1 cellular context compared by ENCODE assay signal in the genomic region with DNA sequence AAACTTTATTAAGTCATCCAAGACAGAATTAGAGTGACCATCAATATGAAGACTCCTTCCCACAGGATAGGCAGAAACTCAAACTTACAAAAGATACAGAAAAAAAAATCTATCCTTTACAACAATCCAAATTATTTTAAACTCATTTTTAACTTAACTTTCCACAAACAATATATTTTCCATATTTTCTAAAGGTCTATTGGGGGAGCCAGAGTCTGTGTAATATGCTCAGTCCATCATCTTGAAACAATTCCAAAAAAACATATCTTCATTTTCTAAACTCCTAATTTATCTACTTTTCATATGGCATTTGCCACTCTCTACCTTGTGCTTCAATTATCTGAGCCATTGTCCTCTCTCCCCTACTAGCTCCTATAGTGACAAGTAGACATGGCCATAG.
TF ChIP-seq lines count a peak whose summit lies in the region.

No MANE protein-coding gene starts in this region.

TF ChIP-seq in HCT116, 20 proteins besides CTCF, POLR2A, EP300 and RAD21 (continued from another document):
- TF ChIP-seq, protein P1, sequence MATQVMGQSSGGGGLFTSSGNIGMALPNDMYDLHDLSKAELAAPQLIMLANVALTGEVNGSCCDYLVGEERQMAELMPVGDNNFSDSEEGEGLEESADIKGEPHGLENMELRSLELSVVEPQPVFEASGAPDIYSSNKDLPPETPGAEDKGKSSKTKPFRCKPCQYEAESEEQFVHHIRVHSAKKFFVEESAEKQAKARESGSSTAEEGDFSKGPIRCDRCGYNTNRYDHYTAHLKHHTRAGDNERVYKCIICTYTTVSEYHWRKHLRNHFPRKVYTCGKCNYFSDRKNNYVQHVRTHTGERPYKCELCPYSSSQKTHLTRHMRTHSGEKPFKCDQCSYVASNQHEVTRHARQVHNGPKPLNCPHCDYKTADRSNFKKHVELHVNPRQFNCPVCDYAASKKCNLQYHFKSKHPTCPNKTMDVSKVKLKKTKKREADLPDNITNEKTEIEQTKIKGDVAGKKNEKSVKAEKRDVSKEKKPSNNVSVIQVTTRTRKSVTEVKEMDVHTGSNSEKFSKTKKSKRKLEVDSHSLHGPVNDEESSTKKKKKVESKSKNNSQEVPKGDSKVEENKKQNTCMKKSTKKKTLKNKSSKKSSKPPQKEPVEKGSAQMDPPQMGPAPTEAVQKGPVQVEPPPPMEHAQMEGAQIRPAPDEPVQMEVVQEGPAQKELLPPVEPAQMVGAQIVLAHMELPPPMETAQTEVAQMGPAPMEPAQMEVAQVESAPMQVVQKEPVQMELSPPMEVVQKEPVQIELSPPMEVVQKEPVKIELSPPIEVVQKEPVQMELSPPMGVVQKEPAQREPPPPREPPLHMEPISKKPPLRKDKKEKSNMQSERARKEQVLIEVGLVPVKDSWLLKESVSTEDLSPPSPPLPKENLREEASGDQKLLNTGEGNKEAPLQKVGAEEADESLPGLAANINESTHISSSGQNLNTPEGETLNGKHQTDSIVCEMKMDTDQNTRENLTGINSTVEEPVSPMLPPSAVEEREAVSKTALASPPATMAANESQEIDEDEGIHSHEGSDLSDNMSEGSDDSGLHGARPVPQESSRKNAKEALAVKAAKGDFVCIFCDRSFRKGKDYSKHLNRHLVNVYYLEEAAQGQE (IDR thresholded peaks at IDR 0.05; ENCODE audit: low read depth), result no peak
- TF ChIP-seq EZH2phosphoT487 (IDR thresholded peaks at IDR 0.05; ENCODE audit: borderline replicate concordance), result no peak
- TF ChIP-seq FOSL1 (IDR thresholded peaks at IDR 0.05; ENCODE audit: low read depth), result no peak
TF ChIP-seq in HCT116: peak in this region for 0.
